Comparison of ENCODE assay signal across 8 cellular contexts in the genomic region with DNA sequence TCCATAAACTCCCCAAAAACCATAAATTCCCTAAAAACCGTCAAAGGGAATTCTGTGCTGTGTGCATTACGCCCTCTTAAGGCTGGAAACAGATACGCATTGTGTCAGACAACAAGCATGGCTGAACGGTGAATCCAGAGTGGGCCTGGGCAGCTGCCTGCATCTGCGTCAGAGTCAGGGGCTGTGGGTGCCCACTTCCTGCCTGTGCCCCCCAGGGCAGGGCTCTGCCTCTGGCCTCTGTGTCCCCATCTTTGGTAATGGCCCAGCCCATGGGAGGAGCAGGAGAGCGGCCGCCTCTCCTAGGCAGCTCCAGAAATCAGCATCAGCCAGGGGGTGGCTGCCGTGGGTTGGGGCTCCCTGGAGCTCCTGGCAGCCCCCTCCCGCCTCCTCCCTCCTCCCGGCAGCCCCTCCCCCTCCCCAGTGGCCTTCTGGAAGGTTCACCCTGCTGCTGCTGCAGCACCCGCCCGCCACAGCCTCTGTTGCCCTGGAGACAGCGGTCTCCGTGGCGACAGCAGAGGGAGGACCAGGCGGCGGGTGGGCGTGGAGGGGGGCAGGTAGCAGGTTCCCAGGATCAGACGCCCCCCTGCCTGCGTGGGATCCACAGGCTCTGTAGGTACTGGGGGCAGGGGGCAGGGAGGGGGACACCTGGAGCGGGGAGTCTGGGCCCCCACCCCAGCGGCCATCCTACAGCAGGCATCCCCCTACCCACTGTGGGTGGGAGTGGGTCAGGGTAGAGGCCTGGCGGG. TPM values are rescaled to one million over a fixed set of nuclear protein-coding genes. Genes with fewer than 3 reads are reported as not detected.
DNase-seq lines count a peak whose midpoint lies in the region; TF ChIP-seq lines count a peak whose summit lies in the region.

No MANE protein-coding gene starts in this region.

- H3K9me2 ChIP-seq in GM23248 (ENCODE audit: insufficient read depth): no peaks in the 10 kb centered on the region

- DNase-seq in AG10803 (ENCODE audit: low read depth) (no peak), GM23248 (peak; percentile 60), kidney epithelial cell (ENCODE audit: low read depth) (no peak), cardiac septum (ENCODE audit: low spot score) (no peak), right atrium auricular region (ENCODE audit: low spot score) (no peak), lower leg skin (ENCODE audit: low spot score in 2 of 2) (no peak)
- no peak for DNase-seq in activated CD4-positive, alpha-beta T cell treated with anti-CD3 and anti-CD28 coated beads, Interleukin-2, amount 50 U/mL, for 1 hour

- H3K79me2 ChIP-seq in GM23248 (ENCODE audit: insufficient read depth): peaks cover 25% of the 10 kb centered on the region

- H3K4me3 ChIP-seq in AG10803 (ENCODE audit: low read length) (no peak overlapping the region), GM23248 (no peak overlapping the region), WI38 (ENCODE audit: low read depth, low read length) (no peak overlapping the region), kidney epithelial cell (ENCODE audit: low read depth, low read length) (no peak overlapping the region), right atrium auricular region (no peak overlapping the region), lower leg skin (ENCODE audit: low read depth, poor library complexity, severe bottlenecking) (no peak overlapping the region)

- TF ChIP-seq POLR2A in lower leg skin (IDR thresholded peaks at IDR 0.05): no peak

- peak; percentile 48 for TF ChIP-seq CTCF in AG10803 (conservative IDR thresholded peaks at IDR 0.05; ENCODE audit: low read length)
- TF ChIP-seq CTCF in WI38 (IDR thresholded peaks at IDR 0.05; ENCODE audit: low read depth, low read length): peak; percentile 29; the same call in 1 of the 2 replicates
- TF ChIP-seq CTCF in kidney epithelial cell (IDR thresholded peaks at IDR 0.05; ENCODE audit: insufficient read depth, low read length, poor library complexity, severe bottlenecking): peak; percentile 55
- TF ChIP-seq CTCF in right atrium auricular region (IDR thresholded peaks at IDR 0.05): no peak
- no peak for TF ChIP-seq CTCF in lower leg skin (IDR thresholded peaks at IDR 0.05)

- no peak overlapping the region for H3K4me2 ChIP-seq in GM23248 (ENCODE audit: unreplicated experiment)

- H3K36me3 ChIP-seq in GM23248 (ENCODE audit: low read depth) (no peaks in the 10 kb centered on the region), kidney epithelial cell (ENCODE audit: control insufficient read depth, insufficient read depth, low read length) (no peaks in the 10 kb centered on the region), right atrium auricular region (no peaks in the 10 kb centered on the region)

- H4K20me1 ChIP-seq in GM23248 (ENCODE audit: insufficient read depth): no peaks in the 10 kb centered on the region

- H3K4me1 ChIP-seq in GM23248 (ENCODE audit: insufficient read depth) (no peaks in the 10 kb centered on the region), right atrium auricular region (peaks cover 0 to 30% of the 10 kb centered on the region in 2 donors)

- intact Hi-C loops in cardiac septum (cut with DNase I) (loop anchor here (10.0 kb wide), 1 partner anchor 229 kb away; no protein-coding TSS in a partner anchor), lower leg skin (cut with DNase I; ENCODE audit: low total_unique reads) (no loop called here)

- no peak overlapping the region for H2AFZ ChIP-seq in GM23248

- in situ Hi-C loops in GM23248 (cut with MboI): no loop called here

- no peak overlapping the region for H3K9ac ChIP-seq in GM23248

- H3K27ac ChIP-seq in GM23248 (no peak overlapping the region), right atrium auricular region (no peak overlapping the region)

- H3K9me3 ChIP-seq in GM23248 (ENCODE audit: low read depth) (no peaks in the 10 kb centered on the region), right atrium auricular region (no peaks in the 10 kb centered on the region)

- WGBS in GM23248 (ENCODE audit: low coverage in 1 of 2, low lambda C conversion rate in 2 of 2, missing lambda C conversion rate in 2 of 2), 2 experiments: 72 to 74% methylated on average over 12 to 22 of the region's 23 CpGs
- WGBS in lower leg skin, 2 donors: 41 to 49% methylated on average over 14 to 17 of the region's 23 CpGs

- peaks cover 10% of the 10 kb centered on the region; the same call in 1 of the 2 replicates for H3F3A ChIP-seq in GM23248 (ENCODE audit: insufficient read depth)

- no peaks in the 10 kb centered on the region for H3K27me3 ChIP-seq in GM23248 (replicated peaks; ENCODE audit: insufficient read depth)
- H3K27me3 ChIP-seq in kidney epithelial cell (ENCODE audit: control insufficient read depth, insufficient read depth, low read length): peaks cover 61% of the 10 kb centered on the region
- H3K27me3 ChIP-seq in right atrium auricular region: peaks cover 4 to 8% of the 10 kb centered on the region in 2 donors

RNA-seq across cellular contexts. Expression of a gene that starts 5.9 kb away (rescaled TPM):
- 36.5 and 52.1 TPM in 2 replicates for total RNA-seq in GM23248 (2014; rRNA removed; shearing (Covaris generic))
- polyA plus RNA-seq in GM23248 (2016; fragmentation: Nextera tagmentation; extraction: Ambion mirVana): 10.1 and 13.8 TPM in 2 replicates
- total RNA-seq in kidney epithelial cell (1.7 and 7.3 TPM in 2 replicates), cardiac septum (0.78 TPM), right atrium auricular region (1 to 10 TPM; 2.1 to 3.2 TPM), lower leg skin (10 to 100 TPM in 1 of 4 donors, 1 to 10 TPM in 3; 5.4 to 11.6 (median 5.7) TPM)

Comparison
In these comparisons a context has a peak if more than half of its experiments do, and no peak if none do; other contexts are left out.
1. CTCF ChIP-seq: peak in AG10803 (single experiment), WI38 (single experiment) and kidney epithelial cell (single experiment); none in right atrium auricular region (0 of 2) and lower leg skin (0 of 3).